9 cellular contexts compared by ENCODE assay signal in genomic region chr17:66459811-66460270, GRCh38.
A peak's percentile ranks its signal among the peaks of the same experiment; 100 is the strongest.
DNase-seq lines count a peak whose midpoint lies in the region; ATAC-seq, FAIRE-seq and TF ChIP-seq lines count a peak whose summit lies in the region.
"Had no signal": no experiment of that assay in that cellular context is flagged by ENCODE, and none has a peak within 500 bp of the region (broad histone marks: within the 10 kb centered on the region; RNA-seq: fewer than 3 reads in every experiment).

No MANE protein-coding gene starts in this region.

- TF ChIP-seq POLR2A in stomach (IDR thresholded peaks at IDR 0.05) (no peak), GM12892 (IDR thresholded peaks at IDR 0.05; ENCODE audit: low read depth, low read length) (no peak)

- H3K27ac Mint-ChIP-seq in activated CD8-positive, alpha-beta memory T cell treated with anti-CD3 and anti-CD28 coated beads, Interleukin-2, amount 10 ng/mL, durations not matched to agents 7 days and 5 days = no peak overlapping the region

- H3K27ac ChIP-seq in stomach = peak overlapping the region in 4 of 5 donors; percentile 32 to 79 (median 68)
- H3K27ac ChIP-seq: BLaER1 had no signal

- no peaks in the 10 kb centered on the region for H3K27me3 Mint-ChIP-seq in activated CD8-positive, alpha-beta memory T cell treated with anti-CD3 and anti-CD28 coated beads, Interleukin-2, amount 10 ng/mL, durations not matched to agents 7 days and 5 days

- intact Hi-C loops in left cardiac atrium (cut with DNase I) (no loop called here), stomach (cut with DNase I; ENCODE audit: low total_unique reads) (no loop called here)

- H3K9me3 Mint-ChIP-seq in activated CD8-positive, alpha-beta memory T cell treated with anti-CD3 and anti-CD28 coated beads, Interleukin-2, amount 10 ng/mL, durations not matched to agents 7 days and 5 days (ENCODE audit: low read depth) = peaks cover 14% of the 10 kb centered on the region

- no peaks in the 10 kb centered on the region for H3K4me1 Mint-ChIP-seq in activated CD8-positive, alpha-beta memory T cell treated with anti-CD3 and anti-CD28 coated beads, Interleukin-2, amount 10 ng/mL, durations not matched to agents 7 days and 5 days

- H3K27me3 ChIP-seq in stomach = no peaks in the 10 kb centered on the region
- H3K27me3 ChIP-seq: BLaER1 had no signal

- H3K9me3 ChIP-seq in stomach = no peaks in the 10 kb centered on the region

- 58 to 79% (median 69%) methylated on average over 7 of the region's 7 CpGs for WGBS in stomach, 5 donors

- peaks cover 4 to 44% (median 20%) of the 10 kb centered on the region in 4 donors for H3K4me1 ChIP-seq in stomach
- H3K4me1 ChIP-seq: BLaER1 had no signal

- TF ChIP-seq EP300 in stomach (IDR thresholded peaks at IDR 0.05) = no peak

- no peak overlapping the region for H3K4me3 ChIP-seq in stomach
- H3K4me3 ChIP-seq: BLaER1 had no signal

- FAIRE-seq in GM12892 (lab: Jason Lieb, UNC) = no peak

- H3K4me3 Mint-ChIP-seq in activated CD8-positive, alpha-beta memory T cell treated with anti-CD3 and anti-CD28 coated beads, Interleukin-2, amount 10 ng/mL, durations not matched to agents 7 days and 5 days = no peak overlapping the region

- CTCF ChIA-PET in activated CD8-positive, alpha-beta memory T cell treated with anti-CD3 and anti-CD28 coated beads, Interleukin-2, amount 10 ng/mL, durations not matched to agents 7 days and 5 days (lab: Charles Lee) = interaction anchor here (0.6 to 1.3 kb wide), 2 partner anchors 9 to 107 kb away, joined by 3 to 5 read pairs; no protein-coding TSS in a partner anchor

- H3K36me3 ChIP-seq in stomach = no peaks in the 10 kb centered on the region
- H3K36me3 ChIP-seq: BLaER1 had no signal

- ATAC-seq in left cardiac atrium (peak; percentile 63 to 93), GM19328 (IDR thresholded peaks at IDR 0.05; ENCODE audit: unreplicated experiment) (no peak)
- no peak for ATAC-seq in activated CD8-positive, alpha-beta memory T cell treated with anti-CD3 and anti-CD28 coated beads, Interleukin-2, amount 10 ng/mL, durations not matched to agents 7 days and 5 days

- H3K36me3 Mint-ChIP-seq in activated CD8-positive, alpha-beta memory T cell treated with anti-CD3 and anti-CD28 coated beads, Interleukin-2, amount 10 ng/mL, durations not matched to agents 7 days and 5 days = peaks cover 38% of the 10 kb centered on the region

- peak; percentile 55 for DNase-seq in activated CD4-positive, alpha-beta T cell treated with anti-CD3 and anti-CD28 coated beads for 48 hours
- no peak for DNase-seq in activated CD4-positive, alpha-beta T cell treated with anti-CD3 and anti-CD28 coated beads, Interleukin-2, amount 50 U/mL, for 4 hours
- peak; percentile 48 for DNase-seq in SW480 (ENCODE audit: low spot score)
- peak; percentile 67 for DNase-seq in left cardiac atrium
- DNase-seq in stomach = peak; percentile 48
- DNase-seq in activated CD8-positive, alpha-beta memory T cell treated with anti-CD3 and anti-CD28 coated beads, Interleukin-2, amount 10 ng/mL, durations not matched to agents 7 days and 5 days = no peak
- no peak for DNase-seq in GM12892 (ENCODE audit: insufficient read length)

- no peak for TF ChIP-seq CTCF in stomach (IDR thresholded peaks at IDR 0.05)

Comparison
In these comparisons a context has a peak if more than half of its experiments do, and no peak if none do; other contexts are left out.
1. DNase-seq: peak in activated CD4-positive, alpha-beta T cell treated with anti-CD3 and anti-CD28 coated beads for 48 hours (single experiment), SW480 (single experiment), left cardiac atrium (single experiment) and stomach (single experiment); none in activated CD4-positive, alpha-beta T cell treated with anti-CD3 and anti-CD28 coated beads, Interleukin-2, amount 50 U/mL, for 4 hours (0 of 2), activated CD8-positive, alpha-beta memory T cell treated with anti-CD3 and anti-CD28 coated beads, Interleukin-2, amount 10 ng/mL, durations not matched to agents 7 days and 5 days (single experiment) and GM12892 (single experiment).
2. ATAC-seq: peak in left cardiac atrium (2 of 2); none in activated CD8-positive, alpha-beta memory T cell treated with anti-CD3 and anti-CD28 coated beads, Interleukin-2, amount 10 ng/mL, durations not matched to agents 7 days and 5 days (single experiment) and GM19328 (single experiment).